ENCODE assay signal across 1 cellular context in genomic region chr2:6452702-6453481, GRCh38.
TF ChIP-seq lines count a peak whose summit lies in the region.

No MANE protein-coding gene starts in this region.

TF ChIP-seq in H1, 55 proteins besides CTCF, POLR2A, EP300 and RAD21 (continued from another document):
- TF ChIP-seq ATF3 (IDR thresholded peaks at IDR 0.05; ENCODE audit: insufficient read depth, low read depth, low read length) (no peak), CBX8 (IDR thresholded peaks at IDR 0.05; ENCODE audit: borderline replicate concordance, low read depth, low read length) (no peak)
